In genomic region chr13:36924001-36924400, GRCh38 we compare ENCODE assay signal across 9 cellular contexts. TPM values are rescaled to one million over a fixed set of nuclear protein-coding genes. Genes with fewer than 3 reads are reported as not detected.
"Had no signal": no experiment of that assay in that cellular context is flagged by ENCODE, and none has a peak within 500 bp of the region (broad histone marks: within the 10 kb centered on the region; RNA-seq: fewer than 3 reads in every experiment).

No MANE protein-coding gene starts in this region.

- H3K9me3 Mint-ChIP-seq: HFFc6 had no signal

- H3K27ac ChIP-seq: GM23248 had no signal

- H3K36me3 Mint-ChIP-seq: IgD-negative memory B cell had no signal

- H3K36me3 ChIP-seq: HAP-1 had no signal

- H3K9me3 ChIP-seq: HAP-1 had no signal

- ATAC-seq: HCT116 had no signal

- H2AFZ ChIP-seq: GM23248 had no signal

- H3K4me3 Mint-ChIP-seq: HFFc6, IgD-negative memory B cell had no signal

- H3K4me1 ChIP-seq: HAP-1 had no signal

- DNase-seq: GM23248, GOT3, H7, HFFc6, KBM-7 had no signal

- H3K27ac Mint-ChIP-seq: HFFc6, IgD-negative memory B cell had no signal

- H3K4me3 ChIP-seq: GM23248, HAP-1 had no signal

RNA-seq across cellular contexts. Expression of gene SMAD9, which starts 4.0 kb away (rescaled TPM):
- total RNA-seq: HT-29 had no signal
